20 cellular contexts compared by ENCODE assay signal in genomic region chr20:44523746-44524145, GRCh38. TPM values are rescaled to one million over a fixed set of nuclear protein-coding genes. Genes with fewer than 3 reads are reported as not detected.
A peak's percentile ranks its signal among the peaks of the same experiment; 100 is the strongest.
DNase-seq lines count a peak whose midpoint lies in the region; ATAC-seq and TF ChIP-seq lines count a peak whose summit lies in the region.
"Had no signal": no experiment of that assay in that cellular context is flagged by ENCODE, and none has a peak within 500 bp of the region (broad histone marks: within the 10 kb centered on the region; RNA-seq: fewer than 3 reads in every experiment).

No MANE protein-coding gene starts in this region.

- intact Hi-C loops in CD8-positive, alpha-beta T cell (cut with DNase I, micrococcal nuclease) = loop anchor here (5.0 to 10.0 kb wide), 4 partner anchors 159 to 1066 kb away; partner anchors contain the start of genes YWHAB (in 2 of the 2), PIGT (in 1 of the 2) and SRSF6 (in 1 of the 2)
- intact Hi-C loops in mammary epithelial cell (cut with micrococcal nuclease) = loop anchor here (5.0 kb wide), 1 partner anchor 136 kb away; no protein-coding TSS in a partner anchor

- H3K27ac ChIP-seq in CD8-positive, alpha-beta T cell (ENCODE audit: low read depth, low read length) = no peak overlapping the region
- H3K27ac ChIP-seq in mammary epithelial cell (ENCODE audit: insufficient read depth, low read depth, low read length) = no peak overlapping the region
- H3K27ac ChIP-seq: SK-N-MC had no signal

- in situ Hi-C loops in mammary epithelial cell (cut with MboI; ENCODE audit: low sequenced_read_pairs in 2 of 2) = no loop called here

- no peaks in the 10 kb centered on the region for H3K36me3 ChIP-seq in CD8-positive, alpha-beta T cell (ENCODE audit: insufficient read depth, low read length)
- H3K36me3 ChIP-seq in mammary epithelial cell (ENCODE audit: insufficient read depth, low read length) = no peaks in the 10 kb centered on the region

- no peak overlapping the region for H3K4me3 Mint-ChIP-seq in CD8-positive, alpha-beta T cell
- H3K4me3 Mint-ChIP-seq in IgD-negative memory B cell (peak overlapping the region in 2 of 4 donors; percentile 76 to 78), nephron progenitor cell (peak overlapping the region; percentile 9)

- CTCF ChIA-PET in CD8-positive, alpha-beta T cell (lab: Charles Lee) = interaction anchor here (0.9 to 4.1 kb wide), 2 partner anchors 86 to 212 kb away, joined by 3 to 17 read pairs; partner anchors contain the start of gene FITM2
- CTCF ChIA-PET in mammary epithelial cell (lab: Charles Lee; ENCODE audit: low non-redundant PET) = no interaction called here

- no peaks in the 10 kb centered on the region for H3K27me3 ChIP-seq in CD8-positive, alpha-beta T cell (ENCODE audit: insufficient read depth, low read length)
- H3K27me3 ChIP-seq in mammary epithelial cell (ENCODE audit: insufficient read depth, low read length) = no peaks in the 10 kb centered on the region
- H3K27me3 ChIP-seq: dorsolateral prefrontal cortex had no signal

- peak overlapping the region; percentile 2 for H2AFZ ChIP-seq in mammary epithelial cell (ENCODE audit: low read depth, low read length)

- BruUV-seq in mammary epithelial cell (replicated peaks; lab: Mats Ljungman, UMichigan) = no TSS peak

- no peak for ATAC-seq in CD8-positive, alpha-beta T cell
- ATAC-seq in GM19455 (IDR thresholded peaks at IDR 0.05; ENCODE audit: unreplicated experiment) = no peak
- no peak for ATAC-seq in HG03442 (IDR thresholded peaks at IDR 0.05; ENCODE audit: unreplicated experiment)
- ATAC-seq: esophagus mucosa, right cardiac atrium had no signal

- 50% methylated on average over 4 of the region's 4 CpGs for WGBS in mammary epithelial cell (ENCODE audit: low coverage, missing lambda C conversion rate)

- no peaks in the 10 kb centered on the region for H3K9me3 ChIP-seq in CD8-positive, alpha-beta T cell (ENCODE audit: low read length)
- no peaks in the 10 kb centered on the region for H3K9me3 ChIP-seq in mammary epithelial cell (replicated peaks; ENCODE audit: insufficient read depth, low read length)

- no peaks in the 10 kb centered on the region for H3K9me3 Mint-ChIP-seq in CD8-positive, alpha-beta T cell
- H3K9me3 Mint-ChIP-seq in IgD-negative memory B cell (no peaks in the 10 kb centered on the region), nephron progenitor cell (no peaks in the 10 kb centered on the region)

- H3K4me2 ChIP-seq in mammary epithelial cell (ENCODE audit: insufficient read depth, low read depth, low read length) = no peak overlapping the region

- H3K27me3 Mint-ChIP-seq in CD8-positive, alpha-beta T cell (ENCODE audit: low read depth) = no peaks in the 10 kb centered on the region
- H3K27me3 Mint-ChIP-seq in IgD-negative memory B cell (no peaks in the 10 kb centered on the region), nephron progenitor cell (ENCODE audit: low read depth, poor library complexity) (no peaks in the 10 kb centered on the region)

- no peak overlapping the region for H3K4me3 ChIP-seq in CD8-positive, alpha-beta T cell (ENCODE audit: low read depth, low read length)
- no peak overlapping the region for H3K4me3 ChIP-seq in mammary epithelial cell (replicated peaks in 1 of 3; ENCODE audit: insufficient read depth in 1 of 3, low read depth in 2 of 3, low read length in 3 of 3)
- H3K4me3 ChIP-seq: dorsolateral prefrontal cortex, lung, SK-N-MC had no signal

- dilution Hi-C loops in mammary epithelial cell (cut with HindIII; ENCODE audit: low sequenced_read_pairs) = no loop called here

- TF ChIP-seq CTCF in CD8-positive, alpha-beta T cell (IDR thresholded peaks at IDR 0.05) = no peak
- TF ChIP-seq CTCF in mammary epithelial cell (conservative IDR thresholded peaks at IDR 0.05 in 1 of 2, IDR thresholded peaks at IDR 0.05 in 1 of 2; ENCODE audit: extremely low read depth in 1 of 2, insufficient read depth in 1 of 2, low read depth in 1 of 2, low read length in 2 of 2) = no peak
- no peak for TF ChIP-seq CTCF in nephron progenitor cell (IDR thresholded peaks at IDR 0.05)

- peaks cover 31% of the 10 kb centered on the region for H3K79me2 ChIP-seq in mammary epithelial cell (ENCODE audit: insufficient read depth, low read length)

- no peak for DNase-seq in CD8-positive, alpha-beta T cell
- DNase-seq in mammary epithelial cell (no peak), nephron progenitor cell (no peak), NCI-H446 (lab: John Stamatoyannopoulos, UW) (no peak), NCI-H774 (lab: John Stamatoyannopoulos, UW) (no peak)
- DNase-seq: activated CD4-positive, alpha-beta T cell treated with anti-CD3 and anti-CD28 coated beads for 48 hours; activated naive CD4-positive, alpha-beta T cell treated with anti-CD3 and anti-CD28 coated beads, Interleukin-2, amount 50 U/mL, for 16 hours; dorsolateral prefrontal cortex; GDM1; NCI-H1048; NCI-H2081; NCI-H69; right cardiac atrium; T1000 had no signal

- peaks cover 35% of the 10 kb centered on the region for H3K4me1 ChIP-seq in CD8-positive, alpha-beta T cell (ENCODE audit: insufficient read depth, low read length)
- peaks cover 32% of the 10 kb centered on the region for H3K4me1 ChIP-seq in mammary epithelial cell (ENCODE audit: insufficient read depth, low read length)

- H3K27ac Mint-ChIP-seq in CD8-positive, alpha-beta T cell = peak overlapping the region; percentile 96
- H3K27ac Mint-ChIP-seq in IgD-negative memory B cell (peak overlapping the region in 2 of 3 donors; percentile 16 to 82), nephron progenitor cell (peak overlapping the region; percentile 31)

- no peak overlapping the region for H3K9ac ChIP-seq in mammary epithelial cell (ENCODE audit: insufficient read depth, low read length)

- H3K36me3 Mint-ChIP-seq in CD8-positive, alpha-beta T cell = peaks cover 26% of the 10 kb centered on the region
- H3K36me3 Mint-ChIP-seq in IgD-negative memory B cell = no peaks in the 10 kb centered on the region
- H3K36me3 Mint-ChIP-seq in nephron progenitor cell (ENCODE audit: low read depth) = peaks cover 5% of the 10 kb centered on the region

- POLR2A ChIA-PET in CD8-positive, alpha-beta T cell (lab: Charles Lee) = no interaction called here

- peaks cover 41% of the 10 kb centered on the region for H3K4me1 Mint-ChIP-seq in CD8-positive, alpha-beta T cell (ENCODE audit: low read depth)
- H3K4me1 Mint-ChIP-seq in IgD-negative memory B cell = peaks cover 10 to 30% (median 22%) of the 10 kb centered on the region in 3 donors
- peaks cover 63% of the 10 kb centered on the region for H3K4me1 Mint-ChIP-seq in nephron progenitor cell

- H4K20me1 ChIP-seq in mammary epithelial cell (ENCODE audit: insufficient read depth, low read length) = no peaks in the 10 kb centered on the region

RNA-seq across cellular contexts. Expression of gene SERINC3, which starts 1.9 kb away (rescaled TPM):
- total RNA-seq in CD8-positive, alpha-beta T cell = 10 to 100 TPM; 39.0 to 46.0 TPM
- polyA plus RNA-seq in IgD-negative memory B cell = 91.5 TPM
- total RNA-seq in mammary epithelial cell = 100 to 1,000 TPM; 101 to 153 TPM
- 169 TPM for polyA plus RNA-seq in mammary epithelial cell
- polyA minus RNA-seq in mammary epithelial cell = 194 TPM

RNA-seq across cellular contexts. Expression of gene TTPAL, which starts 48.1 kb away (rescaled TPM):
- 10 to 100 TPM; 12.3 TPM for total RNA-seq in CD8-positive, alpha-beta T cell
- polyA plus RNA-seq in IgD-negative memory B cell (11.3 TPM), mammary epithelial cell (16.1 TPM)
- total RNA-seq in mammary epithelial cell = 10 to 100 TPM; 59.0 TPM
- polyA minus RNA-seq in mammary epithelial cell = 72.9 TPM

RNA-seq across cellular contexts. Expression of gene PKIG, which starts 58.6 kb away (rescaled TPM):
- total RNA-seq in CD8-positive, alpha-beta T cell = 1 to 10 TPM; 4.7 to 5.8 TPM
- polyA plus RNA-seq in IgD-negative memory B cell (63.3 TPM), mammary epithelial cell (9.7 TPM)
- 10 to 100 TPM; 13.7 to 15.2 TPM for total RNA-seq in mammary epithelial cell
- polyA minus RNA-seq in mammary epithelial cell = 10.6 TPM

Comparison
In these comparisons a context has a peak if more than half of its experiments do, and no peak if none do; other contexts are left out.
1. H3K27ac Mint-ChIP-seq: peak in every context shown above with its lines; median percentile 96 in CD8-positive, alpha-beta T cell; 49 in IgD-negative memory B cell; 31 in nephron progenitor cell.
2. RNA of gene TTPAL, which starts 48.1 kb away (total RNA-seq): 59.0 TPM in mammary epithelial cell; 12.3 TPM in CD8-positive, alpha-beta T cell; every median in the first group is over 4 times any median in the second.